ENCODE assay signal across 8 cellular contexts in genomic region chr3:52244061-52244628, GRCh38.
DNase-seq lines count a peak whose midpoint lies in the region; ATAC-seq and TF ChIP-seq lines count a peak whose summit lies in the region.

No MANE protein-coding gene starts in this region.

- ATAC-seq in HG02852 (IDR thresholded peaks at IDR 0.05; ENCODE audit: unreplicated experiment): peak; percentile 36
- no peak for ATAC-seq in HG02623 (IDR thresholded peaks at IDR 0.05; ENCODE audit: unreplicated experiment)

- no peak for TF ChIP-seq CTCF in GM13976 (IDR thresholded peaks at IDR 0.05; ENCODE audit: borderline replicate concordance, control extremely low read depth, extremely low read depth, insufficient read depth, missing control alignments)

- in situ Hi-C loops in GM13976 (cut with MboI; ENCODE audit: low sequenced_read_pairs, unreplicated experiment): no loop called here

- peak; percentile 81 for DNase-seq in GM13976 (ENCODE audit: low spot score)
- DNase-seq in SKM-1 treated with dmso at 0.1 percent for 144 hours (lab: John Stamatoyannopoulos, UW; ENCODE audit: unreplicated experiment): peak; percentile 97
- DNase-seq in dedifferentiated amniotic fluid mesenchymal stem cell (ENCODE audit: extremely low spot score): peak; percentile 75
- peak; percentile 74 for DNase-seq in pons (ENCODE audit: low spot score)
- DNase-seq in NCI-H2081 (lab: John Stamatoyannopoulos, UW): no peak
- DNase-seq in NCI-H82 (lab: John Stamatoyannopoulos, UW): no peak

Comparison
In these comparisons a context has a peak if more than half of its experiments do, and no peak if none do; other contexts are left out.
1. DNase-seq: peak in GM13976 (single experiment), SKM-1 treated with dmso at 0.1 percent for 144 hours (single experiment), dedifferentiated amniotic fluid mesenchymal stem cell (single experiment) and pons (single experiment); none in NCI-H2081 (0 of 2) and NCI-H82 (single experiment).